Comparison of ENCODE assay signal across 16 cellular contexts in the genomic region with DNA sequence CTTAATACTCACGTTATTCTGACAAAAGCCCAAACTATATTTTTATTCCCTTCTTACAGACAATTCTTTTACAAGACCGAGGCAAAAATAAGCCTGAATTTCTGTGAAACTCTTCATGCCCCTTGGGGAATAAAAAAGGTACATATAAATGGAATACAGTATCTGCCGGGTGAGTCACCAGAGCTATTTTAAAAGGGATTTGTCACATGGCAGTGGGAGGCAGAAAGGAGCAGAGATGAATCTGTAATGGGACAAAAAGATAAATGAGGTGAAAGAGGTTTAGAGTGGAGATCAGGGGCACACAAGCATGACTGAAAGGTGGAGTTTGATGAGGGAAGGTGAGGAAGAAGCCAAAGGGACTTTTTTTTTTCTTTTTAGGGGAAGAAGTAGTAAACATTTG. TPM values are rescaled to one million over a fixed set of nuclear protein-coding genes. Genes with fewer than 3 reads are reported as not detected.
DNase-seq lines count a peak whose midpoint lies in the region; ATAC-seq and TF ChIP-seq lines count a peak whose summit lies in the region.
"Had no signal": no experiment of that assay in that cellular context is flagged by ENCODE, and none has a peak within 500 bp of the region (broad histone marks: within the 10 kb centered on the region; RNA-seq: fewer than 3 reads in every experiment).

No MANE protein-coding gene starts in this region.

- H3K27me3 ChIP-seq in brain microvascular endothelial cell (replicated peaks), result no peaks in the 10 kb centered on the region
- H3K27me3 ChIP-seq: ovary, SJSA1 had no signal

- DNase-seq in AG08396 (ENCODE audit: low spot score) (peak; percentile 13), HT1080 (ENCODE audit: low read depth) (peak; percentile 32), brain microvascular endothelial cell (peak; percentile 28), middle frontal gyrus (ENCODE audit: extremely low spot score, low spot score) (peak; percentile 33), immature natural killer cell (no peak), medulla oblongata (ENCODE audit: extremely low spot score) (no peak), NCI-H1048 (lab: John Stamatoyannopoulos, UW) (no peak)
- DNase-seq: GDM1, NCI-H1436 treated with DMSO at 0.1 percent for 48 hours, NCI-H526 treated with DMSO at 0.1 percent for 48 hours, ovary had no signal

- peaks cover 3 to 9% of the 10 kb centered on the region in 2 donors for H3K4me1 Mint-ChIP-seq in immature natural killer cell
- H3K4me1 Mint-ChIP-seq: memory B cell had no signal

- no peak for TF ChIP-seq CTCF in brain microvascular endothelial cell (IDR thresholded peaks at IDR 0.05; ENCODE audit: low read depth, low read length, missing control alignments)

- H3K9me3 Mint-ChIP-seq in immature natural killer cell, result peaks cover 0 to 4% (median 0%) of the 10 kb centered on the region in 6 donors

- no peak overlapping the region for H3K27ac Mint-ChIP-seq in immature natural killer cell
- H3K27ac Mint-ChIP-seq: memory B cell had no signal

- no peak overlapping the region for H3K4me3 ChIP-seq in brain microvascular endothelial cell (ENCODE audit: low read depth, low read length)
- H3K4me3 ChIP-seq: ovary, SJSA1 had no signal

- no peak overlapping the region for H3K27ac ChIP-seq in brain microvascular endothelial cell
- H3K27ac ChIP-seq: C4-2B, ovary, SJSA1 had no signal

- H3K36me3 ChIP-seq in brain microvascular endothelial cell (replicated peaks), result no peaks in the 10 kb centered on the region
- H3K36me3 ChIP-seq: ovary, SJSA1 had no signal

- H3K27me3 Mint-ChIP-seq in immature natural killer cell (ENCODE audit: low read depth in 3 of 3), result peaks cover 0 to 4% (median 2%) of the 10 kb centered on the region in 3 donors

- in situ Hi-C loops in brain microvascular endothelial cell (cut with HindIII; ENCODE audit: low pct_ligation_motif_present, low sequenced_read_pairs), result no loop called here

- H3K36me3 Mint-ChIP-seq in immature natural killer cell, result peaks cover 4 to 13% (median 5%) of the 10 kb centered on the region in 3 donors
- H3K36me3 Mint-ChIP-seq: memory B cell had no signal

- no peak overlapping the region for H3K4me3 Mint-ChIP-seq in immature natural killer cell
- H3K4me3 Mint-ChIP-seq: memory B cell had no signal

- ATAC-seq in GM18511 (IDR thresholded peaks at IDR 0.05; ENCODE audit: unreplicated experiment), result no peak
- ATAC-seq: HepG2 had no signal

RNA-seq across cellular contexts. Expression of a gene that starts 8.8 kb away (rescaled TPM):
- total RNA-seq in HT1080 (2014; rRNA removed; shearing (Covaris generic)), result not detected in 2 replicates
- polyA plus RNA-seq in HT1080 (2015; cell fraction: cytosol; rRNA removed), result not detected in 2 replicates
- polyA plus RNA-seq in HT1080 (2015; cell fraction: nucleus; rRNA removed), result not detected in 2 replicates
- 100 to 1,000 TPM in 1 of 3 donors, 10 to 100 TPM in 2; 40.1 to 123 (median 59.8) TPM for polyA plus RNA-seq in immature natural killer cell
- total RNA-seq: SJSA1 had no signal

RNA-seq across cellular contexts. Expression of a gene that starts 41.4 kb away (rescaled TPM):
- total RNA-seq in HT1080 (2014; rRNA removed; shearing (Covaris generic)), result not detected in 2 replicates
- polyA plus RNA-seq in HT1080 (2015; cell fraction: cytosol; rRNA removed), result not detected in 2 replicates
- polyA plus RNA-seq in HT1080 (2015; cell fraction: nucleus; rRNA removed), result not detected in 2 replicates
- polyA plus RNA-seq in immature natural killer cell, result 1,000 to 10,000 TPM in 1 of 3 donors, 100 to 1,000 TPM in 2; 537 to 1,283 (median 719) TPM
- total RNA-seq: HepG2, SJSA1 had no signal

Comparison
In these comparisons a context has a peak if more than half of its experiments do, and no peak if none do; other contexts are left out.
1. DNase-seq: peak in AG08396 (single experiment), HT1080 (single experiment), brain microvascular endothelial cell (single experiment) and middle frontal gyrus (single experiment); none in immature natural killer cell (0 of 3), medulla oblongata (single experiment) and NCI-H1048 (single experiment).